ENCODE assay signal across 27 cellular contexts in genomic region chr4:8210631-8211030, GRCh38. TPM values are rescaled to one million over a fixed set of nuclear protein-coding genes. Genes with fewer than 3 reads are reported as not detected.
"Had no signal": no experiment of that assay in that cellular context is flagged by ENCODE, and none has a peak within 500 bp of the region (broad histone marks: within the 10 kb centered on the region; RNA-seq: fewer than 3 reads in every experiment).

No MANE protein-coding gene starts in this region.

- H3K4me1 ChIP-seq: psoas muscle, uterus had no signal

- H3K27ac ChIP-seq: epithelial cell of prostate, gastrocnemius medialis, lower lobe of right lung, ovary, psoas muscle, suprapubic skin, transverse colon, upper lobe of right lung, uterus had no signal

- DNase-seq: cortex of kidney; foreskin fibroblast; gastrocnemius medialis; head of caudate nucleus; left ventricle myocardium superior; lower lobe of right lung; naive thymus-derived CD8-positive, alpha-beta T cell; nephron progenitor cell; nucleus accumbens; ovary; psoas muscle; retina; stimulated activated CD4-positive, alpha-beta T cell treated with anti-CD3 and anti-CD28 coated beads, Interleukin-12 subunit alpha, Interleukin-12 subunit beta, amount 100 ng/mL, for 4 hours; stimulated activated CD4-positive, alpha-beta T cell treated with anti-CD3 and anti-CD28 coated beads, Interleukin-1b, Interleukin-23, amount 100 ng/mL, for 48 hours; stimulated activated CD4-positive, alpha-beta T cell treated with anti-CD3 and anti-CD28 coated beads, Interleukin-4, amount 100 ng/mL, for 1 hour; stimulated activated CD8-positive, alpha-beta memory T cell treated with anti-CD3 and anti-CD28 coated beads, Interleukin-4, amount 100 ng/mL, for 48 hours; stimulated activated naive CD4-positive, alpha-beta T cell; stimulated activated naive CD8-positive, alpha-beta T cell treated with anti-CD3 and anti-CD28 coated beads, Interleukin-15, amount 100 ng/mL, for 72 hours; transverse colon; upper lobe of right lung; uterus had no signal

- H3K27me3 ChIP-seq: gastrocnemius medialis, ovary, suprapubic skin, transverse colon, upper lobe of right lung, uterus had no signal

- H3K4me3 ChIP-seq: gastrocnemius medialis, lower lobe of right lung, ovary, psoas muscle, smooth muscle cell, suprapubic skin, transverse colon, upper lobe of right lung, uterus had no signal

- H3K4me2 ChIP-seq: smooth muscle cell had no signal

- H3K36me3 ChIP-seq: gastrocnemius medialis, ovary, transverse colon, uterus had no signal

- ATAC-seq: esophagus mucosa; gastrocnemius medialis; left ventricle myocardium superior; lower lobe of right lung; naive thymus-derived CD8-positive, alpha-beta T cell; psoas muscle; sciatic nerve; upper lobe of right lung had no signal

- H3K9me3 ChIP-seq: gastrocnemius medialis, lower lobe of right lung, ovary, psoas muscle, suprapubic skin, transverse colon, upper lobe of right lung, uterus had no signal

- FAIRE-seq: keratinocyte had no signal

RNA-seq across cellular contexts. Expression of gene ABLIM2, which starts 52.0 kb away (rescaled TPM):
- total RNA-seq: smooth muscle cell had no signal

RNA-seq across cellular contexts. Expression of gene HTRA3, which starts 58.9 kb away (rescaled TPM):
- total RNA-seq: naive thymus-derived CD8-positive, alpha-beta T cell had no signal
- polyA plus RNA-seq: keratinocyte; naive thymus-derived CD8-positive, alpha-beta T cell had no signal
